In the genomic region with DNA sequence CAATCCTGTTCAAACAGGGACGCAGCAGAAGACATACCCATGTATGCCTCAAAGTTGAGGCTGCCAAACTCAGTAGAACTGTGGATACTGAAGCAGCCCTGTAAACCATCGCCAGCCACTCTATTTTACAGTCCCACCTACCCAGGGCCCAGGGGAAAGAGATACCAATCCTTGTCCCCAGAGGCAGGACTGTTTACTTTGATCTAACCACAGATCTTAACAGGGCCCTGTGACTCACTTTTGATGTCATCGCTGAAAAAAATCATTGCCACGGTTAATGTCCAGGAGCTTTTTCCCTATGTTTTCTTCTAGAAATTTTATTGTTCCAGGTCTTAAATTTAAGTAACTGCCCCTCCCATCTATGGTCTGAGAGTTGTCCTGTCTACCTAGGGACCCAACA, we compare ENCODE assay signal across 18 cellular contexts.
"Had no signal": no experiment of that assay in that cellular context is flagged by ENCODE, and none has a peak within 500 bp of the region (broad histone marks: within the 10 kb centered on the region; RNA-seq: fewer than 3 reads in every experiment).

No MANE protein-coding gene starts in this region.

- ATAC-seq: activated T-helper 17 cell treated with anti-CD3 and anti-CD28 coated beads, Interleukin-2, amount 50 U/mL, for 72 hours; effector memory CD8-positive, alpha-beta T cell; esophagus mucosa; left ventricle myocardium superior; upper lobe of right lung; WTC11 had no signal

- H3K27me3 ChIP-seq: adrenal gland, ascending aorta, neutrophil, ovary, thyroid gland, upper lobe of right lung had no signal

- DNase-seq: activated naive CD4-positive, alpha-beta T cell; activated T-cell treated with anti-CD3 and anti-CD28 coated beads, Interleukin-2, amount 50 U/mL, for 1 hour; adrenal gland; central memory CD4-positive, alpha-beta T cell; effector memory CD8-positive, alpha-beta T cell; hypothalamus; left ventricle myocardium superior; ovary; stimulated activated CD4-positive, alpha-beta T cell treated with anti-CD3 and anti-CD28 coated beads, Interleukin-4, amount 100 ng/mL, for 4 hours; substantia nigra; thyroid gland; upper lobe of right lung had no signal

- H3K27ac ChIP-seq: adrenal gland, ascending aorta, neutrophil, ovary, prostate gland, thyroid gland, upper lobe of right lung had no signal

- H3K36me3 ChIP-seq: adrenal gland, ascending aorta, neutrophil, ovary, prostate gland, thyroid gland, upper lobe of right lung had no signal

- H3K9me3 ChIP-seq: adrenal gland, ascending aorta, neutrophil, ovary, prostate gland, thyroid gland, upper lobe of right lung had no signal

- H3K4me3 ChIP-seq: adrenal gland, ascending aorta, ovary, prostate gland, thyroid gland, upper lobe of right lung had no signal

- H3K4me1 ChIP-seq: adrenal gland, ascending aorta, prostate gland, thyroid gland, upper lobe of right lung had no signal
